In the genomic region with DNA sequence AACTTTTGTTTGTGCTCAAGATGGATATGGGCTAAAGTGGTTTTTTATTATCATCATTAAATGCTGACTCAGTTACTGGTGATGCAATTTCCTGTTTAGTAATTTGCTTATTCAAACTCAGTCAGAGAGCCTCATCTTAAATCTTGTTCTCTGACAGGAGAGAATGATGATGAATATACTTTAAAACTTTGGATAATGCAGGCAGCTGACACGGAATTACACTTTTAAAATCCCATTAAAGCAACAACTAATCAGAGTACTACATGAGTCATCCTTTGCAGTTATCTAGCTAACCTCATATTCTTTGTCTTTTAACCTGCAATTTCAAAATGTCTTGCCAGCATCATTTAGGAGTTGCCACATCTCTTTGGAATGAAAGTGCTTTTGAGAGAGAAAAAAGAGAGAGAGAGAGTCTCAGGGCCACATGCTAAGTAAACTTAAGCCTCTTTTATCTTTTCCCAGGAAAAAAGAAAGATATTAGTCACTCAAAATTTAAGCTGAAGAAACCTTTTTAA, we compare ENCODE assay signal across 11 cellular contexts. TPM values are rescaled to one million over a fixed set of nuclear protein-coding genes. Genes with fewer than 3 reads are reported as not detected.
DNase-seq lines count a peak whose midpoint lies in the region; TF ChIP-seq lines count a peak whose summit lies in the region.
"Had no signal": no experiment of that assay in that cellular context is flagged by ENCODE, and none has a peak within 500 bp of the region (broad histone marks: within the 10 kb centered on the region; RNA-seq: fewer than 3 reads in every experiment).

No MANE protein-coding gene starts in this region.

- H3K4me1 Mint-ChIP-seq in HFFc6 (ENCODE audit: low read depth) = peaks cover 11% of the 10 kb centered on the region
- H3K4me1 Mint-ChIP-seq in endodermal cell = peaks cover 4% of the 10 kb centered on the region
- H3K4me1 Mint-ChIP-seq: CD8-positive, alpha-beta memory T cell had no signal

- POLR2A ChIA-PET in A673 (lab: Charles Lee; ENCODE audit: low non-redundant PET) = no interaction called here
- POLR2A ChIA-PET in RWPE1 (lab: Yijun Ruan, JAX; ENCODE audit: low non-redundant PET) = no interaction called here

- CTCF ChIA-PET in A673 (lab: Charles Lee) = interaction anchor here (0.8 kb wide), 1 partner anchor 65 kb away, joined by 3 read pairs; no protein-coding TSS in a partner anchor
- CTCF ChIA-PET in RWPE1 (lab: Yijun Ruan, JAX) = interaction anchor here (0.7 to 2.0 kb wide), 5 partner anchors 9 to 82 kb away, joined by 3 to 11 read pairs (median 3); partner anchors contain the start of gene C6orf141

- H3K4me3 Mint-ChIP-seq in HFFc6 = no peak overlapping the region; the same call in 1 of the 2 replicates
- H3K4me3 Mint-ChIP-seq in endodermal cell = no peak overlapping the region
- H3K4me3 Mint-ChIP-seq: CD8-positive, alpha-beta memory T cell; naive B cell had no signal

- peak overlapping the region; percentile 0 for H3K4me2 ChIP-seq in hepatocyte

- H4K20me1 ChIP-seq in hepatocyte (ENCODE audit: insufficient read depth, poor library complexity, severe bottlenecking) = no peaks in the 10 kb centered on the region

- BruUV-seq in A673 (replicated peaks; lab: Mats Ljungman, UMichigan) = no TSS peak

- no peaks in the 10 kb centered on the region for H3K79me2 ChIP-seq in hepatocyte

- H3K27me3 ChIP-seq in A673 (replicated peaks; ENCODE audit: insufficient read depth, low read depth, low read length, poor library complexity) = no peaks in the 10 kb centered on the region
- no peaks in the 10 kb centered on the region for H3K27me3 ChIP-seq in hepatocyte
- no peaks in the 10 kb centered on the region for H3K27me3 ChIP-seq in endodermal cell (ENCODE audit: control insufficient read depth, insufficient read depth, low read length, poor library complexity, severe bottlenecking)

- H3K9ac ChIP-seq in endodermal cell (ENCODE audit: extremely low read depth, low read length, poor library complexity, severe bottlenecking) = no peak overlapping the region

- no peak overlapping the region for H2AFZ ChIP-seq in hepatocyte

- WGBS in hepatocyte (ENCODE audit: low lambda C conversion rate, missing lambda C conversion rate) = 0% methylated on average over 1 of the region's 1 CpG
- WGBS in endodermal cell (ENCODE audit: insufficient coverage in 1 of 2, insufficient read length in 1 of 2), 2 experiments = 71 to 100% methylated on average over 1 of the region's 1 CpG

- H3K36me3 Mint-ChIP-seq in HFFc6 (ENCODE audit: low read depth) (no peaks in the 10 kb centered on the region), endodermal cell (ENCODE audit: low read depth) (no peaks in the 10 kb centered on the region)
- H3K36me3 Mint-ChIP-seq: CD8-positive, alpha-beta memory T cell; naive B cell had no signal

- H3K4me1 ChIP-seq in A673 (ENCODE audit: insufficient read depth, low read length, poor library complexity, severe bottlenecking) = peaks cover 62% of the 10 kb centered on the region
- no peaks in the 10 kb centered on the region for H3K4me1 ChIP-seq in hepatocyte (ENCODE audit: insufficient read depth)
- no peaks in the 10 kb centered on the region for H3K4me1 ChIP-seq in endodermal cell (ENCODE audit: control insufficient read depth, insufficient read depth, low read length)

- peaks cover 4% of the 10 kb centered on the region; the same call in 1 of the 2 replicates for H3K27me3 Mint-ChIP-seq in HFFc6 (ENCODE audit: insufficient read depth)
- H3K27me3 Mint-ChIP-seq in endodermal cell (ENCODE audit: insufficient read depth) = peaks cover 21% of the 10 kb centered on the region
- H3K27me3 Mint-ChIP-seq: naive B cell had no signal

- H3K27ac ChIP-seq in A673 (ENCODE audit: low read depth, low read length, poor library complexity, severe bottlenecking) = peak overlapping the region; percentile 71
- H3K27ac ChIP-seq in RWPE1 = no peak overlapping the region
- peak overlapping the region; percentile 24 for H3K27ac ChIP-seq in hepatocyte
- H3K27ac ChIP-seq in endodermal cell (ENCODE audit: low read depth, low read length) = no peak overlapping the region

- H3K4me3 ChIP-seq in A673 (ENCODE audit: low read depth, low read length, poor library complexity, severe bottlenecking) = no peak overlapping the region
- no peak overlapping the region for H3K4me3 ChIP-seq in hepatocyte
- H3K4me3 ChIP-seq in endodermal cell (ENCODE audit: low read length) = no peak overlapping the region

- no peak for TF ChIP-seq CTCF in A673 (conservative IDR thresholded peaks at IDR 0.05; ENCODE audit: low read depth, low read length)
- no peak for TF ChIP-seq CTCF in HFFc6 (IDR thresholded peaks at IDR 0.05)
- no peak for TF ChIP-seq CTCF in RWPE1 (conservative IDR thresholded peaks at IDR 0.05; ENCODE audit: low read depth)
- no peak for TF ChIP-seq CTCF in hepatocyte (IDR thresholded peaks at IDR 0.05; ENCODE audit: poor library complexity)
- TF ChIP-seq CTCF in endodermal cell (conservative IDR thresholded peaks at IDR 0.05) = no peak

- DNase-seq in A673 (ENCODE audit: low spot score) (peak; percentile 98), HFFc6 (peak; percentile 92), RWPE1 (ENCODE audit: low spot score) (peak; percentile 87), hepatocyte (ENCODE audit: low spot score) (peak; percentile 58), cardiac septum (ENCODE audit: low spot score) (no peak), NCI-H524 treated with DMSO at 0.1 percent for 48 hours (lab: John Stamatoyannopoulos, UW) (no peak), endodermal cell (no peak)
- DNase-seq in activated naive CD4-positive, alpha-beta T cell treated with Interleukin-2 at 50 U/mL for 16 hours = no peak
- DNase-seq: CD8-positive, alpha-beta memory T cell; naive B cell; NCI-H2107 had no signal

- H3K27ac Mint-ChIP-seq in HFFc6 (peak overlapping the region; percentile 47), endodermal cell (no peak overlapping the region)
- H3K27ac Mint-ChIP-seq: CD8-positive, alpha-beta memory T cell had no signal

- H3K36me3 ChIP-seq in A673 (ENCODE audit: insufficient read depth, low read length, poor library complexity, severe bottlenecking) (no peaks in the 10 kb centered on the region), hepatocyte (replicated peaks; ENCODE audit: insufficient read depth, low read depth) (no peaks in the 10 kb centered on the region), endodermal cell (ENCODE audit: control insufficient read depth, insufficient read depth, low read length) (no peaks in the 10 kb centered on the region)

- H3K9me3 ChIP-seq in A673 (ENCODE audit: low read depth, low read length, poor library complexity, severe bottlenecking) (no peaks in the 10 kb centered on the region), hepatocyte (ENCODE audit: low read depth) (no peaks in the 10 kb centered on the region), endodermal cell (ENCODE audit: control insufficient read depth, low read length) (no peaks in the 10 kb centered on the region)

- H3K9me3 Mint-ChIP-seq in HFFc6 (no peaks in the 10 kb centered on the region), endodermal cell (no peaks in the 10 kb centered on the region)
- H3K9me3 Mint-ChIP-seq: CD8-positive, alpha-beta memory T cell; naive B cell had no signal

- H3K9me2 ChIP-seq in hepatocyte (replicated peaks; ENCODE audit: insufficient read depth) = no peaks in the 10 kb centered on the region

- intact Hi-C loops in A673 (cut with micrococcal nuclease; ENCODE audit: unreplicated experiment) (loop anchor here (2.0 kb wide), 1 partner anchor 32 kb away; no protein-coding TSS in a partner anchor), cardiac septum (cut with DNase I) (no loop called here)

RNA-seq across cellular contexts. Expression of gene C6orf141, which starts 9.2 kb away (rescaled TPM):
- total RNA-seq in A673 (2021) = 9.7 and 11.7 TPM in 2 replicates
- total RNA-seq in HFFc6 (2021; fragmentation: NEBNext Ultra II Directional; extraction: Animal tissue kit (Norgen Biotek cat#: 25700)) = not detected
- total RNA-seq in hepatocyte = 1.7 and 2.9 TPM in 2 replicates
- polyA plus RNA-seq in hepatocyte = 4.2 and 4.5 TPM in 2 replicates
- total RNA-seq in cardiac septum = 0.38 TPM
- 1 to 10 TPM in 1 of 2 donors, under 1 TPM in 1; 0.81 to 1.7 TPM for total RNA-seq in endodermal cell
- 6.7 TPM for polyA plus RNA-seq in endodermal cell (2013, experiment 1 of 2)
- 9.1 TPM for polyA plus RNA-seq in endodermal cell (2013, experiment 2 of 2)
- total RNA-seq: CD8-positive, alpha-beta memory T cell had no signal
- polyA plus RNA-seq: CD8-positive, alpha-beta memory T cell had no signal

RNA-seq across cellular contexts. Expression of gene GLYATL3, which starts 41.5 kb away (rescaled TPM):
- total RNA-seq in A673 (2021) (not detected in 2 replicates), hepatocyte (0.64 TPM in 1 of 2 replicates, not detected in the other), cardiac septum (not detected), endodermal cell (not detected)
- not detected for total RNA-seq in HFFc6 (2021; fragmentation: NEBNext Ultra II Directional; extraction: Animal tissue kit (Norgen Biotek cat#: 25700))
- not detected in 2 replicates for polyA plus RNA-seq in hepatocyte
- not detected for polyA plus RNA-seq in endodermal cell (2013, experiment 1 of 2)
- not detected for polyA plus RNA-seq in endodermal cell (2013, experiment 2 of 2)
- total RNA-seq: CD8-positive, alpha-beta memory T cell had no signal
- polyA plus RNA-seq: CD8-positive, alpha-beta memory T cell had no signal

Comparison
In these comparisons a context has a peak if more than half of its experiments do, and no peak if none do; other contexts are left out.
1. DNase-seq: peak in A673 (single experiment), HFFc6 (single experiment), RWPE1 (single experiment) and hepatocyte (single experiment); none in cardiac septum (single experiment), activated naive CD4-positive, alpha-beta T cell treated with Interleukin-2 at 50 U/mL for 16 hours (single experiment), NCI-H524 treated with DMSO at 0.1 percent for 48 hours (single experiment) and endodermal cell (single experiment).
2. H3K27ac ChIP-seq: peak in A673 (single experiment) and hepatocyte (single experiment); none in RWPE1 (single experiment) and endodermal cell (single experiment).